10 cellular contexts compared by ENCODE assay signal in genomic region chr17:19270951-19271611, GRCh38. TPM values are rescaled to one million over a fixed set of nuclear protein-coding genes. Genes with fewer than 3 reads are reported as not detected.
A peak's percentile ranks its signal among the peaks of the same experiment; 100 is the strongest.
DNase-seq lines count a peak whose midpoint lies in the region; ATAC-seq, FAIRE-seq and TF ChIP-seq lines count a peak whose summit lies in the region.
"Had no signal": no experiment of that assay in that cellular context is flagged by ENCODE, and none has a peak within 500 bp of the region (broad histone marks: within the 10 kb centered on the region; RNA-seq: fewer than 3 reads in every experiment).

No MANE protein-coding gene starts in this region.

- CTCF ChIA-PET in activated CD8-positive, alpha-beta T cell treated with anti-CD3 and anti-CD28 coated beads for 36 hours (lab: Charles Lee): no interaction called here
- CTCF ChIA-PET in activated CD8-positive, alpha-beta T cell treated with anti-CD3 and anti-CD28 coated beads, Interleukin-2, amount 10 ng/mL, durations not matched to agents 7 days and 5 days (lab: Charles Lee): no interaction called here
- CTCF ChIA-PET in H1 (lab: Charles Lee; ENCODE audit: partially characterized antibody): interaction anchor here (0.6 to 3.5 kb wide), 12 partner anchors 9 to 62 kb away, joined by 3 to 22 read pairs (median 3); no protein-coding TSS in a partner anchor

- H3K27ac ChIP-seq in H1 (ENCODE audit: low read depth, low read length): no peak overlapping the region
- H3K27ac ChIP-seq in upper lobe of left lung: peak overlapping the region in 3 of 4 donors; percentile 40 to 69 (median 62)
- H3K27ac ChIP-seq in pancreas: peak overlapping the region in 1 of 4 donors; percentile 74
- H3K27ac ChIP-seq: brain microvascular endothelial cell had no signal

- H2BK15ac ChIP-seq in H1 (ENCODE audit: low read length): no peak overlapping the region

- TF ChIP-seq EP300 in H1 (IDR thresholded peaks at IDR 0.05; ENCODE audit: borderline replicate concordance in 1 of 2, low read depth in 2 of 2, low read length in 2 of 2) (no peak), upper lobe of left lung (IDR thresholded peaks at IDR 0.05) (no peak)

- TF ChIP-seq RAD21 in H1 (IDR thresholded peaks at IDR 0.05 in 1 of 2, conservative IDR thresholded peaks at IDR 0.05 in 1 of 2; ENCODE audit: low read depth in 2 of 2, low read length in 2 of 2): no peak

- peaks cover 4 to 49% of the 10 kb centered on the region in 2 experiments; a peak in 3 of 4 replicates for H3K79me2 ChIP-seq in H1 (ENCODE audit: control insufficient read depth in 1 of 2, insufficient read depth in 2 of 2, low read length in 2 of 2)

- H2AK5ac ChIP-seq in H1 (ENCODE audit: low read depth, low read length): no peak overlapping the region

- H4K20me1 ChIP-seq in H1 (replicated peaks in 1 of 2; ENCODE audit: control insufficient read depth in 1 of 2, insufficient read depth in 2 of 2, low read length in 2 of 2): peaks cover 16 to 19% of the 10 kb centered on the region in 2 experiments

- H3K9ac ChIP-seq in H1 (replicated peaks in 1 of 4; ENCODE audit: extremely low read depth in 1 of 4, low read depth in 3 of 4, low read length in 3 of 4): no peak overlapping the region

- H3K4ac ChIP-seq in H1 (replicated peaks; ENCODE audit: insufficient read length, low read depth, low read length): no peak overlapping the region

- no peak overlapping the region for H2BK12ac ChIP-seq in H1 (ENCODE audit: low read depth, low read length)

- peaks cover 3% of the 10 kb centered on the region for H3K27me3 Mint-ChIP-seq in activated CD8-positive, alpha-beta T cell treated with anti-CD3 and anti-CD28 coated beads for 36 hours
- H3K27me3 Mint-ChIP-seq in activated CD8-positive, alpha-beta T cell treated with anti-CD3 and anti-CD28 coated beads, Interleukin-2, amount 10 ng/mL, durations not matched to agents 7 days and 5 days (ENCODE audit: low read depth): peaks cover 34% of the 10 kb centered on the region

- H3K36me3 ChIP-seq in H1 (ENCODE audit: control insufficient read depth in 2 of 4, insufficient read depth in 4 of 4, low read length in 3 of 4): 0 out of 8 replicates have a peak, but pooled peaks cover 0 to 4% (median 0%) of the 10 kb centered on the region in 4 experiments
- peaks cover 0 to 6% (median 0%) of the 10 kb centered on the region in 4 donors for H3K36me3 ChIP-seq in upper lobe of left lung
- no peaks in the 10 kb centered on the region for H3K36me3 ChIP-seq in pancreas

- no peaks in the 10 kb centered on the region for H3K36me3 Mint-ChIP-seq in activated CD8-positive, alpha-beta T cell treated with anti-CD3 and anti-CD28 coated beads for 36 hours (ENCODE audit: low read depth)
- H3K36me3 Mint-ChIP-seq in activated CD8-positive, alpha-beta T cell treated with anti-CD3 and anti-CD28 coated beads, Interleukin-2, amount 10 ng/mL, durations not matched to agents 7 days and 5 days (ENCODE audit: low read depth): no peaks in the 10 kb centered on the region

- FAIRE-seq in H1 (lab: Jason Lieb, UNC) (no peak), pancreas (lab: Jason Lieb, UNC) (no peak)

- WGBS in H1 (ENCODE audit: extremely low coverage in 1 of 2, insufficient coverage in 1 of 2, insufficient read length in 1 of 2, insufficient replicate concordance in 2 of 2, low coverage in 1 of 2, low lambda C conversion rate in 2 of 2, missing lambda C conversion rate in 1 of 2), 2 experiments: 94% methylated on average over 7 of the region's 7 CpGs; no CpG with 5 or more reads in 1 of the 2 experiments
- 64 to 65% methylated on average over 7 of the region's 7 CpGs for WGBS in upper lobe of left lung, 2 donors
- WGBS in pancreas, 2 donors: 75% methylated on average over 7 of the region's 7 CpGs

- DNase-seq in activated CD8-positive, alpha-beta T cell treated with anti-CD3 and anti-CD28 coated beads for 36 hours: no peak
- no peak for DNase-seq in activated CD8-positive, alpha-beta T cell treated with anti-CD3 and anti-CD28 coated beads, Interleukin-2, amount 10 ng/mL, durations not matched to agents 7 days and 5 days
- no peak for DNase-seq in H1 (ENCODE audit: low read depth in 1 of 2, low spot score in 2 of 2)
- no peak for DNase-seq in upper lobe of left lung
- no peak for DNase-seq in pancreas
- no peak for DNase-seq in NCI-H2227 treated with DMSO at 0.1 percent for 48 hours (lab: John Stamatoyannopoulos, UW)
- no peak for DNase-seq in NK-92 treated with Interleukin-12 subunit alpha and Interleukin-12 subunit beta, amount 100 ng/mL, for 24 hours (lab: John Stamatoyannopoulos, UW)
- DNase-seq: brain microvascular endothelial cell had no signal

- no peak overlapping the region for H3K4me2 ChIP-seq in H1 (ENCODE audit: insufficient read depth in 1 of 2, low read depth in 2 of 2, low read length in 2 of 2)

- no peak overlapping the region for H4K5ac ChIP-seq in H1 (ENCODE audit: insufficient read length, low read depth, low read length)

- no peaks in the 10 kb centered on the region for H3K9me3 ChIP-seq in H1 (ENCODE audit: insufficient read depth in 2 of 2, low read depth in 1 of 2, low read length in 1 of 2)
- no peaks in the 10 kb centered on the region for H3K9me3 ChIP-seq in upper lobe of left lung
- H3K9me3 ChIP-seq in pancreas: no peaks in the 10 kb centered on the region

- no peaks in the 10 kb centered on the region for H3K4me1 ChIP-seq in H1 (replicated peaks in 1 of 4; ENCODE audit: control insufficient read depth in 3 of 4, insufficient read depth in 4 of 4, low read length in 3 of 4)
- H3K4me1 ChIP-seq in upper lobe of left lung: peaks cover 39 to 55% (median 50%) of the 10 kb centered on the region in 4 donors
- peaks cover 12 to 35% (median 20%) of the 10 kb centered on the region in 3 donors for H3K4me1 ChIP-seq in pancreas

- H3K18ac ChIP-seq in H1 (ENCODE audit: extremely low read depth, low read length): no peak overlapping the region

- no peak overlapping the region; the same call in 1 of the 2 replicates for H2BK20ac ChIP-seq in H1 (ENCODE audit: low read length)

- no peak overlapping the region for H3K56ac ChIP-seq in H1 (replicated peaks; ENCODE audit: insufficient read length, low read depth, low read length)

- TF ChIP-seq CTCF in activated CD8-positive, alpha-beta T cell treated with anti-CD3 and anti-CD28 coated beads for 36 hours (IDR thresholded peaks at IDR 0.05): no peak
- TF ChIP-seq CTCF in H1 (IDR thresholded peaks at IDR 0.05; ENCODE audit: control extremely low read depth in 1 of 3, insufficient read depth in 1 of 3, low read depth in 1 of 3, low read length in 3 of 3): no peak
- TF ChIP-seq CTCF in upper lobe of left lung (IDR thresholded peaks at IDR 0.05): no peak
- TF ChIP-seq CTCF in pancreas (IDR thresholded peaks at IDR 0.05): no peak

- no peak overlapping the region for H4K91ac ChIP-seq in H1 (replicated peaks; ENCODE audit: insufficient read length, low read length)

- ATAC-seq in activated CD8-positive, alpha-beta T cell treated with anti-CD3 and anti-CD28 coated beads for 36 hours: peak; percentile 24
- no peak for ATAC-seq in activated CD8-positive, alpha-beta T cell treated with anti-CD3 and anti-CD28 coated beads, Interleukin-2, amount 10 ng/mL, durations not matched to agents 7 days and 5 days
- ATAC-seq in HG03196 (IDR thresholded peaks at IDR 0.05; ENCODE audit: unreplicated experiment) (peak; percentile 61), upper lobe of left lung (ENCODE audit: low FRiP score in 2 of 2) (peak in 1 of 2 donors; percentile 6), pancreas (no peak)

- TF ChIP-seq POLR2A in H1 (IDR thresholded peaks at IDR 0.05; ENCODE audit: control extremely low read depth in 1 of 2, low read depth in 2 of 2, low read length in 2 of 2) (no peak), upper lobe of left lung (IDR thresholded peaks at IDR 0.05) (no peak)

- H3K23ac ChIP-seq in H1 (ENCODE audit: insufficient read length): no peak overlapping the region

- intact Hi-C loops in activated CD8-positive, alpha-beta T cell treated with anti-CD3 and anti-CD28 coated beads for 36 hours (cut with micrococcal nuclease): no loop called here
- intact Hi-C loops in pancreas (cut with DNase I): no loop called here

- H3K27me3 ChIP-seq in H1 (replicated peaks in 1 of 4; ENCODE audit: control insufficient read depth in 3 of 4, extremely low read depth in 1 of 4, insufficient read depth in 3 of 4, low read length in 3 of 4): no peaks in the 10 kb centered on the region
- no peaks in the 10 kb centered on the region for H3K27me3 ChIP-seq in upper lobe of left lung
- no peaks in the 10 kb centered on the region for H3K27me3 ChIP-seq in pancreas
- H3K27me3 ChIP-seq: brain microvascular endothelial cell had no signal

- no peak overlapping the region for H3K4me3 Mint-ChIP-seq in activated CD8-positive, alpha-beta T cell treated with anti-CD3 and anti-CD28 coated beads for 36 hours
- H3K4me3 Mint-ChIP-seq in activated CD8-positive, alpha-beta T cell treated with anti-CD3 and anti-CD28 coated beads, Interleukin-2, amount 10 ng/mL, durations not matched to agents 7 days and 5 days: no peak overlapping the region

- peaks cover 18% of the 10 kb centered on the region for H3K79me1 ChIP-seq in H1 (ENCODE audit: low read depth, low read length)

- no peak overlapping the region for H2BK120ac ChIP-seq in H1 (replicated peaks; ENCODE audit: low read depth, low read length)

- H3K9me3 Mint-ChIP-seq in activated CD8-positive, alpha-beta T cell treated with anti-CD3 and anti-CD28 coated beads for 36 hours: no peaks in the 10 kb centered on the region
- H3K9me3 Mint-ChIP-seq in activated CD8-positive, alpha-beta T cell treated with anti-CD3 and anti-CD28 coated beads, Interleukin-2, amount 10 ng/mL, durations not matched to agents 7 days and 5 days (ENCODE audit: insufficient read depth): no peaks in the 10 kb centered on the region

- H3K23me2 ChIP-seq in H1 (ENCODE audit: low read depth, low read length): no peaks in the 10 kb centered on the region

- H3K14ac ChIP-seq in H1 (ENCODE audit: insufficient read length): no peak overlapping the region

- H4K8ac ChIP-seq in H1 (ENCODE audit: extremely low read depth, insufficient read depth, low read length): peak overlapping the region; percentile 41; the same call in 1 of the 2 replicates

- no peaks in the 10 kb centered on the region for H3K4me1 Mint-ChIP-seq in activated CD8-positive, alpha-beta T cell treated with anti-CD3 and anti-CD28 coated beads for 36 hours (ENCODE audit: low read depth)
- H3K4me1 Mint-ChIP-seq in activated CD8-positive, alpha-beta T cell treated with anti-CD3 and anti-CD28 coated beads, Interleukin-2, amount 10 ng/mL, durations not matched to agents 7 days and 5 days (ENCODE audit: low read depth): no peaks in the 10 kb centered on the region

- no peak overlapping the region for H3K4me3 ChIP-seq in H1 (ENCODE audit: extremely low read depth in 1 of 4, insufficient read depth in 2 of 4, low read depth in 3 of 4, low read length in 4 of 4)
- H3K4me3 ChIP-seq in upper lobe of left lung: no peak overlapping the region
- no peak overlapping the region for H3K4me3 ChIP-seq in pancreas
- H3K4me3 ChIP-seq: skin epidermis had no signal

- POLR2A ChIA-PET in activated CD8-positive, alpha-beta T cell treated with anti-CD3 and anti-CD28 coated beads for 36 hours (lab: Charles Lee): interaction anchor here (1.2 kb wide), 1 partner anchor 15 kb away, joined by 4 read pairs; no protein-coding TSS in a partner anchor
- POLR2A ChIA-PET in activated CD8-positive, alpha-beta T cell treated with anti-CD3 and anti-CD28 coated beads, Interleukin-2, amount 10 ng/mL, durations not matched to agents 7 days and 5 days (lab: Charles Lee): no interaction called here
- POLR2A ChIA-PET in H1 (lab: Charles Lee; ENCODE audit: partially characterized antibody): interaction anchor here (1.1 kb wide), 1 partner anchor 11 kb away, joined by 3 read pairs; no protein-coding TSS in a partner anchor

- no peak overlapping the region for H2AFZ ChIP-seq in H1 (ENCODE audit: low read length)

- H3K27ac Mint-ChIP-seq in activated CD8-positive, alpha-beta T cell treated with anti-CD3 and anti-CD28 coated beads for 36 hours: no peak overlapping the region
- H3K27ac Mint-ChIP-seq in activated CD8-positive, alpha-beta T cell treated with anti-CD3 and anti-CD28 coated beads, Interleukin-2, amount 10 ng/mL, durations not matched to agents 7 days and 5 days: no peak overlapping the region

- no peak overlapping the region for H2BK5ac ChIP-seq in H1 (ENCODE audit: low read depth, low read length)

RNA-seq across cellular contexts. Expression of gene EPN2, which starts 33.9 kb away (rescaled TPM):
- 1 to 10 TPM; 3.2 to 4.6 TPM for total RNA-seq in activated CD8-positive, alpha-beta T cell treated with anti-CD3 and anti-CD28 coated beads for 36 hours
- total RNA-seq in activated CD8-positive, alpha-beta T cell treated with anti-CD3 and anti-CD28 coated beads, Interleukin-2, amount 10 ng/mL, durations not matched to agents 7 days and 5 days: 1 to 10 TPM; 2.8 to 3.1 TPM
- total RNA-seq in H1 (2021; fragmentation: NEBNext Ultra II Directional; extraction: Animal tissue kit (Norgen Biotek cat#: 25700)): 40.8 and 55.8 TPM in 2 replicates
- polyA plus RNA-seq in H1 (2011; rRNA removed) (28.7 and 39.3 TPM in 2 replicates), pancreas (10 to 100 TPM; 15.5 to 17.5 TPM)
- 33.0 TPM for polyA plus RNA-seq in H1 (2011; cell fraction: cytosol; rRNA removed)
- 90.8 TPM for polyA plus RNA-seq in H1 (2011; cell fraction: nucleus; rRNA removed)
- 33.3 to 40.6 TPM (median 36.7 TPM) in 4 replicates for polyA plus RNA-seq in H1 (2012, experiment 1 of 2)
- polyA plus RNA-seq in H1 (2012, experiment 2 of 2): 12.2 TPM
- polyA plus RNA-seq in H1 (2013, experiment 1 of 2): 35.2 TPM
- 32.9 TPM for polyA plus RNA-seq in H1 (2013, experiment 2 of 2)
- 61.5 and 78.1 TPM in 2 replicates for polyA minus RNA-seq in H1 (2011; rRNA and poly(A)+ RNA removed)
- polyA minus RNA-seq in H1 (2011; cell fraction: cytosol; rRNA and poly(A)+ RNA removed): 30.4 TPM
- 51.2 TPM for polyA minus RNA-seq in H1 (2011; cell fraction: nucleus; rRNA and poly(A)+ RNA removed)
- total RNA-seq in upper lobe of left lung (10 to 100 TPM; 26.3 to 64.5 (median 47.9) TPM), pancreas (10 to 100 TPM; 13.4 to 29.4 (median 15.2) TPM)

Comparison
In these comparisons a context has a peak if more than half of its experiments do, and no peak if none do; other contexts are left out.
1. ATAC-seq: peak in activated CD8-positive, alpha-beta T cell treated with anti-CD3 and anti-CD28 coated beads for 36 hours (single experiment) and HG03196 (single experiment); none in activated CD8-positive, alpha-beta T cell treated with anti-CD3 and anti-CD28 coated beads, Interleukin-2, amount 10 ng/mL, durations not matched to agents 7 days and 5 days (single experiment) and pancreas (0 of 4).